14 cellular contexts compared by ENCODE assay signal in genomic region chrX:13897571-13897970, GRCh38.
DNase-seq lines count a peak whose midpoint lies in the region; ATAC-seq and TF ChIP-seq lines count a peak whose summit lies in the region.
"Had no signal": no experiment of that assay in that cellular context is flagged by ENCODE, and none has a peak within 500 bp of the region (broad histone marks: within the 10 kb centered on the region; RNA-seq: fewer than 3 reads in every experiment).

No MANE protein-coding gene starts in this region.

- no peak overlapping the region for H3K4me3 Mint-ChIP-seq in MCF 10A (ENCODE audit: unreplicated experiment)

- peaks cover 6% of the 10 kb centered on the region for H3K36me3 Mint-ChIP-seq in MCF 10A (ENCODE audit: insufficient read depth, unreplicated experiment)

- no peak overlapping the region for H3K4me3 ChIP-seq in fibroblast of mammary gland (ENCODE audit: control insufficient read depth, low read depth, low read length)

- BruUV-seq in MCF 10A (replicated peaks; lab: Mats Ljungman, UMichigan), result no TSS peak

- H3K27me3 Mint-ChIP-seq in MCF 10A (ENCODE audit: insufficient read depth, unreplicated experiment), result peaks cover 8% of the 10 kb centered on the region

- H3K27ac Mint-ChIP-seq in MCF 10A (ENCODE audit: low read depth, unreplicated experiment), result peak overlapping the region; percentile 83

- no peak for TF ChIP-seq CTCF in MCF 10A (IDR thresholded peaks at IDR 0.05; ENCODE audit: unreplicated experiment)
- no peak for TF ChIP-seq CTCF in fibroblast of mammary gland (conservative IDR thresholded peaks at IDR 0.05; ENCODE audit: control insufficient read depth, insufficient read depth, low read depth, low read length)

- POLR2A ChIA-PET in MCF 10A (lab: Yijun Ruan, JAX), result interaction anchor here (0.6 to 3.4 kb wide), 9 partner anchors 40 to 1254 kb away, joined by 3 to 36 read pairs (median 4); partner anchors contain the start of genes GEMIN8 and OFD1

- no peaks in the 10 kb centered on the region for H3K9me3 Mint-ChIP-seq in MCF 10A (ENCODE audit: unreplicated experiment)

- peak overlapping the region; percentile 74 for H3K27ac ChIP-seq in substantia nigra (ENCODE audit: low read depth, low read length, poor library complexity, severe bottlenecking)

- H3K4me1 Mint-ChIP-seq in MCF 10A (ENCODE audit: insufficient read depth, unreplicated experiment), result peaks cover 29% of the 10 kb centered on the region

- DNase-seq in NCI-H82 (lab: John Stamatoyannopoulos, UW) (peak; percentile 63), MCF 10A (ENCODE audit: unreplicated experiment) (no peak), fibroblast of mammary gland (ENCODE audit: low read depth) (peak; percentile 58), substantia nigra (lab: John Stamatoyannopoulos, UW) (peak in 3 of 49 donors; percentile 2 to 9 (median 5)), NCI-H2196 (lab: John Stamatoyannopoulos, UW; ENCODE audit: unreplicated experiment) (no peak), NCI-H510A (lab: John Stamatoyannopoulos, UW) (no peak)
- DNase-seq: AML-193, COR-L47, NCI-H1105 treated with DMSO at 0.1 percent for 48 hours, NCI-H1694 treated with DMSO at 0.1 percent for 48 hours, NCI-H2107, NCI-H774, SHP77 had no signal

- no peak for ATAC-seq in GM19397 (IDR thresholded peaks at IDR 0.05; ENCODE audit: unreplicated experiment)

- CTCF ChIA-PET in MCF 10A (lab: Yijun Ruan, JAX), result interaction anchor here (0.6 to 1.7 kb wide), 8 partner anchors 19 to 163 kb away, joined by 3 to 8 read pairs (median 4); partner anchors contain the start of genes OFD1 and TRAPPC2

- intact Hi-C loops in MCF 10A (cut with micrococcal nuclease), result loop anchor here (5.0 to 10.0 kb wide), 3 partner anchors 40 to 243 kb away; partner anchors contain the start of gene TCEANC

Comparison
In these comparisons a context has a peak if more than half of its experiments do, and no peak if none do; other contexts are left out.
1. DNase-seq: peak in NCI-H82 (single experiment) and fibroblast of mammary gland (single experiment); none in MCF 10A (single experiment), NCI-H2196 (single experiment) and NCI-H510A (single experiment).